ENCODE assay signal across 2 cellular contexts in genomic region chr10:5620223-5620721, GRCh38.
TF ChIP-seq lines count a peak whose summit lies in the region.

No MANE protein-coding gene starts in this region.

TF ChIP-seq in GM23338, 12 proteins besides CTCF, POLR2A, EP300 and RAD21:
- TF ChIP-seq ZNF114 (CRISPR knock-in tag; IDR thresholded peaks at IDR 0.05) (no peak), ZNF462 (CRISPR knock-in tag; IDR thresholded peaks at IDR 0.05) (no peak), JUNB (IDR thresholded peaks at IDR 0.05; ENCODE audit: unreplicated experiment) (no peak), REST (IDR thresholded peaks at IDR 0.05; ENCODE audit: unreplicated experiment) (no peak), POLR2AphosphoS5 (IDR thresholded peaks at IDR 0.05; ENCODE audit: low read depth) (no peak), EZH2phosphoT487 (IDR thresholded peaks at IDR 0.05; ENCODE audit: unreplicated experiment) (no peak)

TF ChIP-seq in H1, 55 proteins besides CTCF, POLR2A, EP300 and RAD21:
- TF ChIP-seq ASH2L (IDR thresholded peaks at IDR 0.05; ENCODE audit: low read length) (no peak), EGR1 (IDR thresholded peaks at IDR 0.05; ENCODE audit: borderline replicate concordance, low read depth, low read length) (no peak), RBBP5 (IDR thresholded peaks at IDR 0.05; ENCODE audit: borderline replicate concordance, low read depth, low read length) (no peak), SIX5 (IDR thresholded peaks at IDR 0.05; ENCODE audit: low read depth, low read length) (no peak), SRF (IDR thresholded peaks at IDR 0.05; ENCODE audit: low read depth, low read length) (no peak), SP4 (IDR thresholded peaks at IDR 0.05; ENCODE audit: low read length) (no peak)
